Comparison of ENCODE assay signal across 9 cellular contexts in the genomic region with DNA sequence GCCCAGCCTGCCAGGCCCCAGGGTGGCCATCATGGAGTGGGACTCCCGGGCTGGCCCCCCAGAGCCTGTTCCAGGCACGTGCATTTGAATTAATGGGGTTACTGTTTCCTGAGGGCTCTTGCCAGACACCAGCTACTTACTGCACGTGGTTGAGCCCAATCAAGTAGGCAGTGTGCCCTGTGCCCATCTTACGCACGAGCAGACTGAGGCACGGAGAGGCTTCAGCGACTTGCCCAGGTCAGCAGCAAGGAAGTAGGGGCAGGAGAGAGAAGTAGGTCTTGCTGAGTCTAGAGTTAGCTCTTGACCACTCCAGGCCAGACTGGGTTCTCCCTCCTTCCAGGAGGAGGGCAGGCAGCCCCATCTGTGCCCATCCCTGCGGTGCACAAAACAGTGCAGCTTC.
A peak's percentile ranks its signal among the peaks of the same experiment; 100 is the strongest.
DNase-seq lines count a peak whose midpoint lies in the region; ATAC-seq, FAIRE-seq and TF ChIP-seq lines count a peak whose summit lies in the region.
"Had no signal": no experiment of that assay in that cellular context is flagged by ENCODE, and none has a peak within 500 bp of the region (broad histone marks: within the 10 kb centered on the region; RNA-seq: fewer than 3 reads in every experiment).

No MANE protein-coding gene starts in this region.

- TF ChIP-seq POLR2A in esophagus muscularis mucosa (IDR thresholded peaks at IDR 0.05; ENCODE audit: low read depth): no peak
- TF ChIP-seq POLR2A in vagina (IDR thresholded peaks at IDR 0.05): no peak
- no peak for TF ChIP-seq POLR2A in GM12892 (IDR thresholded peaks at IDR 0.05; ENCODE audit: low read depth, low read length)

- intact Hi-C loops in esophagus muscularis mucosa (cut with DNase I): loop anchor here (2.0 to 5.0 kb wide), 3 partner anchors 777 to 1244 kb away; no protein-coding TSS in a partner anchor
- intact Hi-C loops in posterior vena cava (cut with DNase I): loop anchor here in 1 of 2 donors (5.0 kb wide), 2 partner anchors 967 to 1247 kb away; no protein-coding TSS in a partner anchor
- intact Hi-C loops in vagina (cut with DNase I): loop anchor here (1.0 to 10.0 kb wide), 4 partner anchors 394 to 1244 kb away; no protein-coding TSS in a partner anchor

- H3K27me3 ChIP-seq in GM23248 (replicated peaks; ENCODE audit: insufficient read depth) (peaks cover 20% of the 10 kb centered on the region), OCI-LY3 (ENCODE audit: low read depth, low read length) (no peaks in the 10 kb centered on the region), esophagus muscularis mucosa (peaks cover 0 to under 1% (median 0%) of the 10 kb centered on the region in 4 donors), vagina (no peaks in the 10 kb centered on the region)

- no peaks in the 10 kb centered on the region for H3K79me2 ChIP-seq in GM23248 (ENCODE audit: insufficient read depth)
- no peaks in the 10 kb centered on the region for H3K79me2 ChIP-seq in OCI-LY3 (ENCODE audit: low read length)

- TF ChIP-seq CTCF in OCI-LY3 (IDR thresholded peaks at IDR 0.05; ENCODE audit: low read depth, low read length) (no peak), esophagus muscularis mucosa (IDR thresholded peaks at IDR 0.05) (no peak), vagina (IDR thresholded peaks at IDR 0.05) (no peak)

- H3K9me3 ChIP-seq in GM23248 (ENCODE audit: low read depth) (no peaks in the 10 kb centered on the region), OCI-LY3 (ENCODE audit: insufficient read depth, low read length) (no peaks in the 10 kb centered on the region), esophagus muscularis mucosa (no peaks in the 10 kb centered on the region), vagina (no peaks in the 10 kb centered on the region)
- H3K9me3 ChIP-seq: heart right ventricle had no signal

- ATAC-seq in HG03432 (IDR thresholded peaks at IDR 0.05; ENCODE audit: unreplicated experiment): no peak

- H2AFZ ChIP-seq in GM23248: peak overlapping the region; percentile 75
- peak overlapping the region; percentile 96 for H2AFZ ChIP-seq in OCI-LY3 (ENCODE audit: low read depth, low read length)

- H3K4me1 ChIP-seq in GM23248 (ENCODE audit: insufficient read depth): peaks cover 5% of the 10 kb centered on the region; the same call in 1 of the 2 replicates
- H3K4me1 ChIP-seq in OCI-LY3 (ENCODE audit: low read length): no peaks in the 10 kb centered on the region; the same call in 1 of the 2 replicates
- peaks cover 12 to 15% (median 14%) of the 10 kb centered on the region in 4 donors for H3K4me1 ChIP-seq in esophagus muscularis mucosa
- H3K4me1 ChIP-seq in vagina: peaks cover 15% of the 10 kb centered on the region

- no peak overlapping the region for H3K9ac ChIP-seq in GM23248
- peak overlapping the region; percentile 41; the same call in 1 of the 2 replicates for H3K9ac ChIP-seq in OCI-LY3 (ENCODE audit: low read length)

- no peaks in the 10 kb centered on the region for H3F3A ChIP-seq in GM23248 (ENCODE audit: insufficient read depth)

- H3K27ac ChIP-seq in GM23248 (no peak overlapping the region), OCI-LY3 (ENCODE audit: low read length) (no peak overlapping the region), esophagus muscularis mucosa (replicated peaks in 1 of 4) (no peak overlapping the region), vagina (no peak overlapping the region)
- H3K27ac ChIP-seq: heart right ventricle had no signal

- H3K36me3 ChIP-seq in GM23248 (ENCODE audit: low read depth) (no peaks in the 10 kb centered on the region), OCI-LY3 (replicated peaks; ENCODE audit: low read depth, low read length) (no peaks in the 10 kb centered on the region), esophagus muscularis mucosa (no peaks in the 10 kb centered on the region), vagina (no peaks in the 10 kb centered on the region)
- H3K36me3 ChIP-seq: heart right ventricle had no signal

- no peaks in the 10 kb centered on the region for H3K9me2 ChIP-seq in GM23248 (ENCODE audit: insufficient read depth)

- WGBS in GM23248 (ENCODE audit: low coverage in 1 of 2, low lambda C conversion rate in 2 of 2, missing lambda C conversion rate in 2 of 2), 2 experiments: 63 to 69% methylated on average over 8 of the region's 8 CpGs
- 84% methylated on average over 5 of the region's 8 CpGs for WGBS in esophagus muscularis mucosa

- DNase-seq in GM23248 (no peak), esophagus muscularis mucosa (ENCODE audit: extremely low spot score) (no peak), posterior vena cava (ENCODE audit: low spot score) (peak; percentile 54), vagina (ENCODE audit: extremely low spot score in 2 of 2) (no peak), GM12892 (ENCODE audit: insufficient read length) (no peak)
- DNase-seq: NCI-H2081 treated with DMSO at 0.1 percent for 48 hours had no signal

- H3K4me2 ChIP-seq in GM23248 (ENCODE audit: unreplicated experiment) (peak overlapping the region; percentile 81), OCI-LY3 (ENCODE audit: low read length) (peak overlapping the region; percentile 87)

- in situ Hi-C loops in GM23248 (cut with MboI): loop anchor here (10.0 to 25.0 kb wide), 2 partner anchors 964 to 1217 kb away; no protein-coding TSS in a partner anchor

- peak overlapping the region; percentile 59; the same call in 1 of the 2 replicates for H3K4me3 ChIP-seq in GM23248
- peak overlapping the region; percentile 74 for H3K4me3 ChIP-seq in OCI-LY3 (ENCODE audit: low read length)
- peak overlapping the region in 3 of 4 donors; percentile 31 to 42 (median 36) for H3K4me3 ChIP-seq in esophagus muscularis mucosa
- H3K4me3 ChIP-seq in vagina: no peak overlapping the region

- no peak for FAIRE-seq in GM12892 (lab: Jason Lieb, UNC)

- no peak for TF ChIP-seq EP300 in esophagus muscularis mucosa (IDR thresholded peaks at IDR 0.05)

- no peaks in the 10 kb centered on the region for H4K20me1 ChIP-seq in GM23248 (ENCODE audit: insufficient read depth)
- H4K20me1 ChIP-seq in OCI-LY3 (ENCODE audit: insufficient read depth, low read length): no peaks in the 10 kb centered on the region

Comparison
In these comparisons a context has a peak if more than half of its experiments do, and no peak if none do; other contexts are left out.
1. H3K4me3 ChIP-seq: peak in GM23248 (single experiment), OCI-LY3 (single experiment) and esophagus muscularis mucosa (3 of 4); none in vagina (0 of 2).